Comparison of ENCODE assay signal across 8 cellular contexts in genomic region chr11:17386331-17387084, GRCh38. TPM values are rescaled to one million over a fixed set of nuclear protein-coding genes. Genes with fewer than 3 reads are reported as not detected.
DNase-seq lines count a peak whose midpoint lies in the region; ATAC-seq, FAIRE-seq and TF ChIP-seq lines count a peak whose summit lies in the region.

No MANE protein-coding gene starts in this region.

- TF ChIP-seq CTCF in astrocyte (IDR thresholded peaks at IDR 0.05; ENCODE audit: insufficient read depth, low read depth, low read length) = peak; percentile 42

- H3K4me3 ChIP-seq in astrocyte (ENCODE audit: insufficient read depth, low read depth, low read length) = no peak overlapping the region

- H3K27me3 ChIP-seq in astrocyte (ENCODE audit: insufficient read depth, low read length) = peaks cover 9% of the 10 kb centered on the region

- no peaks in the 10 kb centered on the region for H3K9me3 ChIP-seq in astrocyte (ENCODE audit: insufficient read depth, low read depth, low read length)

- ATAC-seq in GM19043 (IDR thresholded peaks at IDR 0.05; ENCODE audit: low read depth, unreplicated experiment) (peak; percentile 66), HG03558 (IDR thresholded peaks at IDR 0.05; ENCODE audit: extremely low read depth, unreplicated experiment) (peak; percentile 51), GM19455 (IDR thresholded peaks at IDR 0.05; ENCODE audit: unreplicated experiment) (no peak)

- H3K4me2 ChIP-seq in astrocyte (ENCODE audit: low read length) = no peak overlapping the region

- peaks cover 11% of the 10 kb centered on the region for H3K4me1 ChIP-seq in astrocyte (ENCODE audit: insufficient read depth, low read length)

- no peaks in the 10 kb centered on the region for H3K36me3 ChIP-seq in astrocyte (ENCODE audit: insufficient read depth, low read length)

- peaks cover 35% of the 10 kb centered on the region for H3K27me3 Mint-ChIP-seq in astrocyte (ENCODE audit: low read depth, unreplicated experiment)

- DNase-seq in CMK (ENCODE audit: low read depth) = peak; percentile 36
- peak; percentile 6 for DNase-seq in RCC 7860 (ENCODE audit: low spot score)
- no peak for DNase-seq in astrocyte (ENCODE audit: low read depth)
- peak; percentile 7 to 60 for DNase-seq in hippocampal formation (lab: John Stamatoyannopoulos, UW)
- DNase-seq in stimulated activated CD4-positive, alpha-beta T cell treated with anti-CD3 and anti-CD28 coated beads, Interleukin-15, amount 100 ng/mL, for 48 hours (ENCODE audit: low read depth in 2 of 2) = peak; percentile 26 to 36

- H3K4me1 Mint-ChIP-seq in astrocyte (ENCODE audit: low read depth, unreplicated experiment) = peaks cover 16% of the 10 kb centered on the region

- H4K20me1 ChIP-seq in astrocyte (ENCODE audit: insufficient read depth, low read length) = no peaks in the 10 kb centered on the region

- no peaks in the 10 kb centered on the region for H3K79me2 ChIP-seq in astrocyte (ENCODE audit: insufficient read depth, low read length)

- H3K36me3 Mint-ChIP-seq in astrocyte (ENCODE audit: low read depth, unreplicated experiment) = peaks cover 3% of the 10 kb centered on the region

- no peak overlapping the region for H2AFZ ChIP-seq in astrocyte (ENCODE audit: low read depth, low read length)

- FAIRE-seq in RCC 7860 (lab: Jason Lieb, UNC) (no peak), astrocyte (lab: Jason Lieb, UNC) (no peak)

- H3K4me3 Mint-ChIP-seq in astrocyte (ENCODE audit: unreplicated experiment) = no peak overlapping the region

- no peak overlapping the region for H3K27ac ChIP-seq in astrocyte (ENCODE audit: low read depth, low read length)

- H3K27ac Mint-ChIP-seq in astrocyte (ENCODE audit: unreplicated experiment) = no peak overlapping the region

- H3K9me3 Mint-ChIP-seq in astrocyte (ENCODE audit: unreplicated experiment) = peaks cover 2% of the 10 kb centered on the region

- H3K9ac ChIP-seq in astrocyte (ENCODE audit: low read length) = no peak overlapping the region

RNA-seq across cellular contexts. Expression of gene KCNJ11, which starts 2.0 kb away (rescaled TPM):
- total RNA-seq in astrocyte = 0.43 TPM in 1 of 2 replicates, not detected in the other

RNA-seq across cellular contexts. Expression of gene NCR3LG1, which starts 34.9 kb away (rescaled TPM):
- total RNA-seq in astrocyte = 3.1 and 3.3 TPM in 2 replicates
